ENCODE assay signal across 9 cellular contexts in genomic region chr6:108942556-108943492, GRCh38.
DNase-seq lines count a peak whose midpoint lies in the region; ATAC-seq and TF ChIP-seq lines count a peak whose summit lies in the region.
"Had no signal": no experiment of that assay in that cellular context is flagged by ENCODE, and none has a peak within 500 bp of the region (broad histone marks: within the 10 kb centered on the region; RNA-seq: fewer than 3 reads in every experiment).

No MANE protein-coding gene starts in this region.

- POLR2A ChIA-PET in activated CD4-positive, alpha-beta T cell treated with anti-CD3 and anti-CD28 coated beads for 36 hours (lab: Charles Lee), result interaction anchor here (0.7 kb wide), 1 partner anchor 60 kb away, joined by 4 read pairs; no protein-coding TSS in a partner anchor

- no peaks in the 10 kb centered on the region for H3K27me3 ChIP-seq in upper lobe of right lung
- peaks cover 78% of the 10 kb centered on the region for H3K27me3 ChIP-seq in HAP-1 (ENCODE audit: low read depth)

- H3K36me3 Mint-ChIP-seq in activated CD4-positive, alpha-beta T cell treated with anti-CD3 and anti-CD28 coated beads for 36 hours (ENCODE audit: low read depth), result no peaks in the 10 kb centered on the region
- H3K36me3 Mint-ChIP-seq in central memory CD8-positive, alpha-beta T cell (ENCODE audit: insufficient read depth), result peaks cover 3% of the 10 kb centered on the region

- no peak overlapping the region for H3K27ac ChIP-seq in upper lobe of right lung

- H3K36me3 ChIP-seq in upper lobe of right lung (no peaks in the 10 kb centered on the region), HAP-1 (replicated peaks) (no peaks in the 10 kb centered on the region)

- H3K9me3 ChIP-seq in upper lobe of right lung (no peaks in the 10 kb centered on the region), HAP-1 (no peaks in the 10 kb centered on the region)

- H3K27ac Mint-ChIP-seq in activated CD4-positive, alpha-beta T cell treated with anti-CD3 and anti-CD28 coated beads for 36 hours, result peak overlapping the region; percentile 71
- H3K27ac Mint-ChIP-seq in central memory CD8-positive, alpha-beta T cell (ENCODE audit: low read depth), result peak overlapping the region; percentile 87

- peak; percentile 87 for DNase-seq in Jurkat, Clone E6-1 (ENCODE audit: low read depth, low spot score)
- peak; percentile 70 for DNase-seq in activated CD4-positive, alpha-beta T cell treated with anti-CD3 and anti-CD28 coated beads for 36 hours
- DNase-seq in central memory CD8-positive, alpha-beta T cell (ENCODE audit: low spot score in 2 of 2), result peak in 1 of 2 donors; percentile 37
- peak; percentile 47 for DNase-seq in stimulated activated CD4-positive, alpha-beta T cell treated with anti-CD3 and anti-CD28 coated beads, Interleukin-4, amount 100 ng/mL, for 24 hours
- no peak for DNase-seq in NCI-H1092 (lab: John Stamatoyannopoulos, UW)
- no peak for DNase-seq in upper lobe of right lung
- DNase-seq in NCI-H2171 (lab: John Stamatoyannopoulos, UW), result no peak
- DNase-seq in HAP-1 (ENCODE audit: low spot score in 2 of 2), result no peak
- DNase-seq: IMR-90 had no signal

- CTCF ChIA-PET in activated CD4-positive, alpha-beta T cell treated with anti-CD3 and anti-CD28 coated beads for 36 hours (lab: Charles Lee), result interaction anchor here (0.5 to 1.3 kb wide), 7 partner anchors 9 to 129 kb away, joined by 3 to 4 read pairs (median 3); no protein-coding TSS in a partner anchor

- H3K4me3 Mint-ChIP-seq in activated CD4-positive, alpha-beta T cell treated with anti-CD3 and anti-CD28 coated beads for 36 hours, result peak overlapping the region; percentile 38
- H3K4me3 Mint-ChIP-seq in central memory CD8-positive, alpha-beta T cell, result peak overlapping the region; percentile 69

- H3K4me1 ChIP-seq in upper lobe of right lung (peaks cover 40% of the 10 kb centered on the region), HAP-1 (no peaks in the 10 kb centered on the region)

- intact Hi-C loops in activated CD4-positive, alpha-beta T cell treated with anti-CD3 and anti-CD28 coated beads for 36 hours (cut with DNase I, micrococcal nuclease), result no loop called here
- intact Hi-C loops in upper lobe of right lung (cut with DNase I), result no loop called here

- peak overlapping the region; percentile 26 for H3K4me3 ChIP-seq in Jurkat, Clone E6-1 (ENCODE audit: low read length)
- no peak overlapping the region for H3K4me3 ChIP-seq in upper lobe of right lung
- H3K4me3 ChIP-seq in HAP-1, result no peak overlapping the region

- in situ Hi-C loops in HAP-1 (cut with MboI; ENCODE audit: low sequenced_read_pairs), result no loop called here

- H3K4me1 Mint-ChIP-seq in activated CD4-positive, alpha-beta T cell treated with anti-CD3 and anti-CD28 coated beads for 36 hours, result peaks cover 50% of the 10 kb centered on the region
- peaks cover 16% of the 10 kb centered on the region for H3K4me1 Mint-ChIP-seq in central memory CD8-positive, alpha-beta T cell

- H3K27me3 Mint-ChIP-seq in activated CD4-positive, alpha-beta T cell treated with anti-CD3 and anti-CD28 coated beads for 36 hours, result no peaks in the 10 kb centered on the region
- no peaks in the 10 kb centered on the region for H3K27me3 Mint-ChIP-seq in central memory CD8-positive, alpha-beta T cell

- no peak for TF ChIP-seq CTCF in upper lobe of right lung (IDR thresholded peaks at IDR 0.05)

- no peaks in the 10 kb centered on the region for H3K9me3 Mint-ChIP-seq in activated CD4-positive, alpha-beta T cell treated with anti-CD3 and anti-CD28 coated beads for 36 hours (ENCODE audit: low read depth)
- H3K9me3 Mint-ChIP-seq in central memory CD8-positive, alpha-beta T cell, result no peaks in the 10 kb centered on the region

- peak; percentile 88 for ATAC-seq in activated CD4-positive, alpha-beta T cell treated with anti-CD3 and anti-CD28 coated beads for 36 hours
- peak; percentile 99 for ATAC-seq in central memory CD8-positive, alpha-beta T cell (replicated peaks; ENCODE audit: extremely low read depth, poor library complexity, severe bottlenecking)
- no peak for ATAC-seq in upper lobe of right lung

Comparison
In these comparisons a context has a peak if more than half of its experiments do, and no peak if none do; other contexts are left out.
1. DNase-seq: peak in Jurkat, Clone E6-1 (single experiment), activated CD4-positive, alpha-beta T cell treated with anti-CD3 and anti-CD28 coated beads for 36 hours (single experiment) and stimulated activated CD4-positive, alpha-beta T cell treated with anti-CD3 and anti-CD28 coated beads, Interleukin-4, amount 100 ng/mL, for 24 hours (single experiment); none in NCI-H1092 (single experiment), upper lobe of right lung (single experiment), NCI-H2171 (single experiment) and HAP-1 (0 of 2).